In genomic region chr16:997440-998051, GRCh38 we compare ENCODE assay signal across 8 cellular contexts. TPM values are rescaled to one million over a fixed set of nuclear protein-coding genes. Genes with fewer than 3 reads are reported as not detected.
DNase-seq lines count a peak whose midpoint lies in the region; ATAC-seq and TF ChIP-seq lines count a peak whose summit lies in the region.

No MANE protein-coding gene starts in this region.

- peaks cover 46% of the 10 kb centered on the region for H3K4me1 Mint-ChIP-seq in activated CD4-positive, alpha-beta T cell treated with anti-CD3 and anti-CD28 coated beads for 36 hours
- peaks cover 23 to 71% (median 43%) of the 10 kb centered on the region in 4 donors for H3K4me1 Mint-ChIP-seq in naive thymus-derived CD8-positive, alpha-beta T cell

- no peak for TF ChIP-seq EP300 in transverse colon (IDR thresholded peaks at IDR 0.05; ENCODE audit: low read depth)

- no peak overlapping the region for H3K27ac ChIP-seq in transverse colon

- peaks cover 38% of the 10 kb centered on the region for H3K27me3 ChIP-seq in transverse colon

- no peaks in the 10 kb centered on the region for H3K36me3 ChIP-seq in transverse colon

- no peaks in the 10 kb centered on the region for H3K36me3 Mint-ChIP-seq in activated CD4-positive, alpha-beta T cell treated with anti-CD3 and anti-CD28 coated beads for 36 hours (ENCODE audit: low read depth)
- H3K36me3 Mint-ChIP-seq in naive thymus-derived CD8-positive, alpha-beta T cell, result peaks cover 4 to 10% (median 7%) of the 10 kb centered on the region in 3 donors

- peaks cover 0 to 6% (median 2%) of the 10 kb centered on the region in 4 donors for H3K4me1 ChIP-seq in transverse colon

- POLR2A ChIA-PET in activated CD4-positive, alpha-beta T cell treated with anti-CD3 and anti-CD28 coated beads for 36 hours (lab: Charles Lee), result interaction anchor here (0.9 to 1.2 kb wide), 3 partner anchors 14 to 33 kb away, joined by 3 to 4 read pairs (median 3); no protein-coding TSS in a partner anchor
- POLR2A ChIA-PET in naive thymus-derived CD8-positive, alpha-beta T cell (lab: Charles Lee), result interaction anchor here (1.0 to 14.6 kb wide), 7 partner anchors 9 to 311 kb away, joined by 3 to 171 read pairs (median 5); partner anchors contain the start of genes SOX8 and UBE2I

- WGBS in transverse colon (ENCODE audit: low coverage in 1 of 2), 2 donors, result 9% methylated on average over 37 of the region's 39 CpGs; no CpG with 5 or more reads in 1 of the 2 donors

- intact Hi-C loops in activated CD4-positive, alpha-beta T cell treated with anti-CD3 and anti-CD28 coated beads for 36 hours (cut with DNase I, micrococcal nuclease), result no loop called here
- intact Hi-C loops in transverse colon (cut with DNase I; ENCODE audit: low total_unique reads) (no loop called here), posterior vena cava (cut with DNase I) (no loop called here)

- peak; percentile 61 for ATAC-seq in activated CD4-positive, alpha-beta T cell treated with anti-CD3 and anti-CD28 coated beads for 36 hours
- ATAC-seq in naive thymus-derived CD8-positive, alpha-beta T cell, result peak; percentile 85 to 89
- ATAC-seq in HG03159 (IDR thresholded peaks at IDR 0.05; ENCODE audit: unreplicated experiment) (no peak), GM18909 (IDR thresholded peaks at IDR 0.05; ENCODE audit: poor library complexity, unreplicated experiment) (no peak)

- TF ChIP-seq CTCF in transverse colon (IDR thresholded peaks at IDR 0.05), result no peak

- peak overlapping the region; percentile 41 for H3K4me3 Mint-ChIP-seq in activated CD4-positive, alpha-beta T cell treated with anti-CD3 and anti-CD28 coated beads for 36 hours
- peak overlapping the region; percentile 77 to 94 (median 88) for H3K4me3 Mint-ChIP-seq in naive thymus-derived CD8-positive, alpha-beta T cell

- CTCF ChIA-PET in activated CD4-positive, alpha-beta T cell treated with anti-CD3 and anti-CD28 coated beads for 36 hours (lab: Charles Lee), result interaction anchor here (0.7 to 0.8 kb wide), 5 partner anchors 12 to 1879 kb away, joined by 3 read pairs; no protein-coding TSS in a partner anchor

- DNase-seq in HT1080 (ENCODE audit: low read depth), result peak; percentile 38
- peak; percentile 72 for DNase-seq in activated CD4-positive, alpha-beta T cell treated with anti-CD3 and anti-CD28 coated beads for 36 hours
- peak; percentile 81 for DNase-seq in dermis blood vessel endothelial cell
- DNase-seq in naive thymus-derived CD8-positive, alpha-beta T cell, result peak; percentile 39 to 78 (median 62)
- peak; percentile 26 for DNase-seq in transverse colon
- DNase-seq in posterior vena cava (ENCODE audit: low spot score), result no peak

- peaks cover 3% of the 10 kb centered on the region for H3K9me3 Mint-ChIP-seq in activated CD4-positive, alpha-beta T cell treated with anti-CD3 and anti-CD28 coated beads for 36 hours (ENCODE audit: low read depth)
- H3K9me3 Mint-ChIP-seq in naive thymus-derived CD8-positive, alpha-beta T cell, result peaks cover 0 to 17% (median 0%) of the 10 kb centered on the region in 9 donors

- H3K4me3 ChIP-seq in transverse colon, result peak overlapping the region in 1 of 4 donors; percentile 7

- no peak for TF ChIP-seq POLR2A in transverse colon (IDR thresholded peaks at IDR 0.05)

- in situ Hi-C loops in transverse colon (cut with MboI; ENCODE audit: low pct_ligation_motif_present in 1 of 4, low pct_unique_long_range_greater_than_20kb in 1 of 4, low sequenced_read_pairs in 3 of 4), result no loop called here

- H3K27ac Mint-ChIP-seq in activated CD4-positive, alpha-beta T cell treated with anti-CD3 and anti-CD28 coated beads for 36 hours, result no peak overlapping the region
- H3K27ac Mint-ChIP-seq in naive thymus-derived CD8-positive, alpha-beta T cell, result peak overlapping the region; percentile 57 to 96 (median 90)

- H3K9me3 ChIP-seq in transverse colon, result no peaks in the 10 kb centered on the region

- H3K27me3 Mint-ChIP-seq in activated CD4-positive, alpha-beta T cell treated with anti-CD3 and anti-CD28 coated beads for 36 hours, result peaks cover 2% of the 10 kb centered on the region
- peaks cover 0 to 4% (median 0%) of the 10 kb centered on the region in 5 donors for H3K27me3 Mint-ChIP-seq in naive thymus-derived CD8-positive, alpha-beta T cell

RNA-seq across cellular contexts. Expression of gene SOX8, which starts 16.0 kb away (rescaled TPM):
- not detected in 2 replicates for total RNA-seq in HT1080 (2014; rRNA removed; shearing (Covaris generic))
- polyA plus RNA-seq in HT1080 (2015; cell fraction: cytosol; rRNA removed), result not detected in 2 replicates
- polyA plus RNA-seq in HT1080 (2015; cell fraction: nucleus; rRNA removed), result not detected in 2 replicates
- total RNA-seq in activated CD4-positive, alpha-beta T cell treated with anti-CD3 and anti-CD28 coated beads for 36 hours, result 1 to 10 TPM; 1.4 to 1.6 TPM
- 0.33 and 0.85 TPM in 2 replicates for total RNA-seq in dermis blood vessel endothelial cell
- 1 to 10 TPM; 3.0 to 4.3 TPM for total RNA-seq in naive thymus-derived CD8-positive, alpha-beta T cell
- polyA plus RNA-seq in naive thymus-derived CD8-positive, alpha-beta T cell, result 1 to 10 TPM; 1.3 to 5.1 (median 1.3) TPM
- 1 to 10 TPM in 1 of 4 donors, under 1 TPM in 3; 0.37 to 1.9 (median 0.50) TPM for total RNA-seq in transverse colon
- under 1 TPM; 0.71 to 0.79 TPM for total RNA-seq in posterior vena cava

RNA-seq across cellular contexts. Expression of gene LMF1, which starts 26.8 kb away (rescaled TPM):
- not detected in 2 replicates for total RNA-seq in HT1080 (2014; rRNA removed; shearing (Covaris generic))
- polyA plus RNA-seq in HT1080 (2015; cell fraction: cytosol; rRNA removed), result not detected in 2 replicates
- polyA plus RNA-seq in HT1080 (2015; cell fraction: nucleus; rRNA removed), result not detected in 2 replicates
- total RNA-seq in activated CD4-positive, alpha-beta T cell treated with anti-CD3 and anti-CD28 coated beads for 36 hours, result 10 to 100 TPM in 1 of 2 experiments, 1 to 10 TPM in 1; 9.5 to 12.2 TPM
- total RNA-seq in dermis blood vessel endothelial cell (14.2 and 14.6 TPM in 2 replicates), transverse colon (10 to 100 TPM; 15.9 to 34.8 (median 19.6) TPM), posterior vena cava (10 to 100 TPM; 16.4 to 21.8 TPM)
- total RNA-seq in naive thymus-derived CD8-positive, alpha-beta T cell, result 10 to 100 TPM; 40.7 to 45.1 TPM
- 10 to 100 TPM; 12.2 to 13.6 (median 12.9) TPM for polyA plus RNA-seq in naive thymus-derived CD8-positive, alpha-beta T cell

Comparison
In these comparisons a context has a peak if more than half of its experiments do, and no peak if none do; other contexts are left out.
1. ATAC-seq: peak in activated CD4-positive, alpha-beta T cell treated with anti-CD3 and anti-CD28 coated beads for 36 hours (single experiment) and naive thymus-derived CD8-positive, alpha-beta T cell (2 of 2); none in HG03159 (single experiment) and GM18909 (single experiment).
2. RNA of gene LMF1, which starts 26.8 kb away (total RNA-seq): 40.7 to 45.1 TPM in naive thymus-derived CD8-positive, alpha-beta T cell, 16.4 to 21.8 TPM in posterior vena cava, 15.9 to 34.8 TPM in transverse colon, 14.2 to 14.6 TPM in dermis blood vessel endothelial cell and 9.5 to 12.2 TPM in activated CD4-positive, alpha-beta T cell treated with anti-CD3 and anti-CD28 coated beads for 36 hours; not detected in HT1080; every median in the first group is over 10 times any median in the second.